21 cellular contexts compared by ENCODE assay signal in genomic region chr2:222146488-222146887, GRCh38.
"Had no signal": no experiment of that assay in that cellular context is flagged by ENCODE, and none has a peak within 500 bp of the region (broad histone marks: within the 10 kb centered on the region; RNA-seq: fewer than 3 reads in every experiment).

No MANE protein-coding gene starts in this region.

- DNase-seq: activated CD4-positive, alpha-beta memory T cell treated with anti-CD3 and anti-CD28 coated beads for 36 hours; activated CD4-positive, alpha-beta T cell treated with anti-CD3 and anti-CD28 coated beads, Interleukin-2, amount 10 ng/mL, durations not matched to agents 24 days and 14 days; activated CD4-positive, CD25-positive, alpha-beta regulatory T cell treated with anti-CD3 and anti-CD28 coated beads, Interleukin-2, amount 50 U/mL, for 72 hours; activated CD8-positive, alpha-beta memory T cell treated with anti-CD3 and anti-CD28 coated beads, Interleukin-2, amount 50 U/mL, for 4 hours; activated gamma-delta T cell; activated naive CD4-positive, alpha-beta T cell treated with anti-CD3 and anti-CD28 coated beads, Interleukin-2, amount 10 ng/mL, durations not matched to agents 7 days and 5 days; activated naive CD8-positive, alpha-beta T cell treated with anti-CD3 and anti-CD28 coated beads, Interleukin-2, amount 10 ng/mL, durations not matched to agents 7 days and 5 days; activated T-cell treated with anti-CD3 and anti-CD28 coated beads, Interleukin-2, amount 50 U/mL, for 24 hours; amniotic stem cell; caudate nucleus; cortex of kidney; left cardiac atrium; left ventricle myocardium superior; posterior cingulate gyrus; right lobe of liver; stimulated activated CD4-positive, alpha-beta T cell treated with anti-CD3 and anti-CD28 coated beads, Interleukin-2, amount 100 ng/mL, for 48 hours; stimulated activated naive CD4-positive, alpha-beta T cell treated with Interleukin-2 at 50 U/mL for 16 hours; T-helper 9 cell had no signal

- H3K27ac ChIP-seq: gastroesophageal sphincter, hepatocyte, right lobe of liver, tibial nerve had no signal

- H3K27me3 ChIP-seq: gastroesophageal sphincter, hepatocyte, right lobe of liver, tibial nerve had no signal

- H3K4me3 ChIP-seq: gastroesophageal sphincter, hepatocyte, right lobe of liver, tibial nerve had no signal

- H3K36me3 ChIP-seq: gastroesophageal sphincter, right lobe of liver, tibial nerve had no signal

- H3K9me3 ChIP-seq: gastroesophageal sphincter, right lobe of liver had no signal

- ATAC-seq: gastroesophageal sphincter, left cardiac atrium, left ventricle myocardium superior, right lobe of liver had no signal

- H3K4me1 ChIP-seq: gastroesophageal sphincter, right lobe of liver, tibial nerve had no signal
